Comparison of ENCODE assay signal across 26 cellular contexts in the genomic region with DNA sequence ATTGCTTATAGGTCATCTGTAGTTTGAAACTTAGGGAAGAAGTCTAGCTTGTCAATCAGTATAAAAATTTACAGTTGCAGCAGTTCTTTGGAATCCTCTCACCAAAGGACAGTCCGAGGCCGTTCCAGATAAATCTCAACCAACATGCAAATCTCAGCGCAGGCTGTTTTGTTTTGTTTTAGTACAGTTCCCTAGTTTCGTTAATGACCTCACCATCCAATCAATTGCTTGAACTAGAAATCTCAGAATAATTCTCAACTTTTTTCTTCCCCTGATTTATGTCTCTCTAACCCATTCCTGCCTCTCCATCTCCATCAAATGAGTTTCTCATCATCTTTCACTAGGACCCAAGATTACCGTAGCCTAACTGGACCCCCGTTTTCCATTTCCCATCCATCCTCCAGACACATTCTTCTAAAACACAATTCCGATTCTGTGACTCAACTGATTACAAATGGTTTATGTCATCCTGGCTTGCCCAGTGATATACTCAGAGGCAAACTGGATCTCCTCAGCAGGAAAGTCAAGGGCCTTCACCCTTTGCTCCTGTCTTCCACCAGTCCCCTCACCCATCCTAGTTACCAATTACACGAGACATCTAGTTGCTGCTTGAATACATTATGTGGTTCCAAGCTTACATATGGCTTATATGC. TPM values are rescaled to one million over a fixed set of nuclear protein-coding genes. Genes with fewer than 3 reads are reported as not detected.
DNase-seq lines count a peak whose midpoint lies in the region; ATAC-seq and TF ChIP-seq lines count a peak whose summit lies in the region.
"Had no signal": no experiment of that assay in that cellular context is flagged by ENCODE, and none has a peak within 500 bp of the region (broad histone marks: within the 10 kb centered on the region; RNA-seq: fewer than 3 reads in every experiment).

No MANE protein-coding gene starts in this region.

- H3K18ac ChIP-seq in trophoblast cell (ENCODE audit: low read length): no peak overlapping the region

- H3K4me1 ChIP-seq in smooth muscle cell (ENCODE audit: low read depth) (no peaks in the 10 kb centered on the region), trophoblast cell (ENCODE audit: control insufficient read depth in 1 of 2, insufficient read depth in 2 of 2, low read length in 2 of 2) (no peaks in the 10 kb centered on the region)
- H3K4me1 ChIP-seq: SJCRH30, tibial nerve had no signal

- H2BK12ac ChIP-seq in trophoblast cell (ENCODE audit: low read length): no peak overlapping the region

- H3K23ac ChIP-seq in trophoblast cell (ENCODE audit: low read length): no peak overlapping the region

- H2BK120ac ChIP-seq in trophoblast cell (ENCODE audit: insufficient read depth, low read length, poor library complexity): no peak overlapping the region

- no peak overlapping the region for H4K8ac ChIP-seq in trophoblast cell (ENCODE audit: low read depth, low read length)

- no peak overlapping the region for H3K14ac ChIP-seq in trophoblast cell (ENCODE audit: low read length)

- peak overlapping the region; percentile 15 for H3K27ac ChIP-seq in smooth muscle cell (ENCODE audit: low read depth)
- no peak overlapping the region for H3K27ac ChIP-seq in trophoblast cell (ENCODE audit: low read depth, low read length)
- H3K27ac ChIP-seq: SJCRH30, tibial nerve had no signal

- no peak for TF ChIP-seq CTCF in smooth muscle cell (IDR thresholded peaks at IDR 0.05; ENCODE audit: borderline replicate concordance, insufficient read depth, poor library complexity, severe bottlenecking)

- H3K79me2 ChIP-seq in smooth muscle cell (ENCODE audit: low read depth) (no peaks in the 10 kb centered on the region), trophoblast cell (ENCODE audit: control insufficient read depth, insufficient read depth, low read length, poor library complexity) (no peaks in the 10 kb centered on the region)

- no peak overlapping the region for H3K4me3 ChIP-seq in smooth muscle cell
- no peak overlapping the region for H3K4me3 ChIP-seq in trophoblast cell (ENCODE audit: low read depth, low read length)
- H3K4me3 ChIP-seq: cardiac muscle cell, SJCRH30, skin epidermis, tibial nerve had no signal

- H3K9me3 ChIP-seq in smooth muscle cell (replicated peaks; ENCODE audit: low read depth) (peaks cover 9% of the 10 kb centered on the region), trophoblast cell (ENCODE audit: insufficient read depth, low read depth, low read length) (peaks cover 7% of the 10 kb centered on the region)
- H3K9me3 ChIP-seq: SJCRH30 had no signal

- H4K20me1 ChIP-seq in smooth muscle cell (ENCODE audit: low read depth): no peaks in the 10 kb centered on the region

- WGBS in smooth muscle cell (ENCODE audit: low lambda C conversion rate): 58% methylated on average over 8 of the region's 8 CpGs
- 100% methylated on average over 1 of the region's 8 CpGs for WGBS in trophoblast cell (ENCODE audit: extremely low coverage, insufficient coverage, insufficient read length)

- H3K4me2 ChIP-seq in smooth muscle cell: no peak overlapping the region
- H3K4me2 ChIP-seq in trophoblast cell (ENCODE audit: low read length): no peak overlapping the region

- no peak overlapping the region for H4K12ac ChIP-seq in trophoblast cell (ENCODE audit: low read depth, low read length)

- H3K4ac ChIP-seq in trophoblast cell (ENCODE audit: low read depth, low read length): no peak overlapping the region

- H3K36me3 ChIP-seq in smooth muscle cell (ENCODE audit: low read depth): no peaks in the 10 kb centered on the region
- no peaks in the 10 kb centered on the region for H3K36me3 ChIP-seq in trophoblast cell (ENCODE audit: control insufficient read depth in 1 of 2, insufficient read depth in 2 of 2, low read length in 2 of 2)
- H3K36me3 ChIP-seq: BE2C, cardiac muscle cell, SJCRH30, tibial nerve had no signal

- H3K79me1 ChIP-seq in trophoblast cell (ENCODE audit: low read length): no peaks in the 10 kb centered on the region

- no peak overlapping the region for H2BK5ac ChIP-seq in trophoblast cell (ENCODE audit: low read depth, low read length, poor library complexity)

- H2AFZ ChIP-seq in smooth muscle cell (ENCODE audit: low read depth) (no peak overlapping the region), trophoblast cell (ENCODE audit: insufficient read depth, low read length, poor library complexity) (no peak overlapping the region)

- DNase-seq in HCEC 1CT: peak; percentile 63
- DNase-seq in astrocyte of the hippocampus (ENCODE audit: low read depth, low spot score): peak; percentile 45
- DNase-seq in Right ventricle myocardium superior: no peak
- no peak for DNase-seq in smooth muscle cell (lab: John Stamatoyannopoulos, UW; ENCODE audit: unreplicated experiment)
- no peak for DNase-seq in trophoblast cell
- no peak for DNase-seq in RPMI8226
- DNase-seq in SHP77 treated with DMSO at 0.1 percent for 48 hours (lab: John Stamatoyannopoulos, UW): no peak
- DNase-seq: activated CD4-positive, alpha-beta T cell treated with anti-CD3 and anti-CD28 coated beads, Interleukin-2, amount 50 U/mL, for 4 hours; activated CD8-positive, alpha-beta memory T cell treated with anti-CD3 and anti-CD28 coated beads, Interleukin-2, amount 50 U/mL, for 48 hours; activated effector memory CD4-positive, alpha-beta T cell treated with anti-CD3 and anti-CD28 coated beads, Interleukin-2, amount 50 U/mL, for 16 hours; BE2C; DND-41; NCI-H1417 treated with DMSO at 0.1 percent for 48 hours; NCI-H524 treated with DMSO at 0.1 percent for 48 hours; SJCRH30; stimulated activated CD4-positive, alpha-beta T cell treated with anti-CD3 and anti-CD28 coated beads, Interleukin-2, amount 100 ng/mL, for 48 hours; stimulated activated naive CD4-positive, alpha-beta T cell treated with Interleukin-2 at 50 U/mL for 16 hours had no signal

- no peak overlapping the region for H4K91ac ChIP-seq in trophoblast cell (ENCODE audit: low read depth, low read length)

- no peaks in the 10 kb centered on the region for H3F3A ChIP-seq in smooth muscle cell (ENCODE audit: low read depth)

- ATAC-seq in Right ventricle myocardium superior (ENCODE audit: poor library complexity): peak; percentile 44

- intact Hi-C loops in Right ventricle myocardium superior (cut with DNase I): no loop called here

- no peak overlapping the region for H2AK5ac ChIP-seq in trophoblast cell (ENCODE audit: low read length)

- H3K9ac ChIP-seq in smooth muscle cell (ENCODE audit: low read depth) (no peak overlapping the region), trophoblast cell (ENCODE audit: low read length) (no peak overlapping the region)

- no peaks in the 10 kb centered on the region for H3K27me3 ChIP-seq in smooth muscle cell (ENCODE audit: low read depth)
- H3K27me3 ChIP-seq in trophoblast cell (ENCODE audit: insufficient read depth, low read length): no peaks in the 10 kb centered on the region
- H3K27me3 ChIP-seq: BE2C, cardiac muscle cell, SJCRH30, tibial nerve had no signal

RNA-seq across cellular contexts. Expression of gene SMCO1, which starts 1.3 kb away (rescaled TPM):
- total RNA-seq in Right ventricle myocardium superior (89.9 TPM), smooth muscle cell (not detected in 2 replicates)
- polyA plus RNA-seq in smooth muscle cell: not detected in 2 replicates
- not detected in 2 replicates for polyA plus RNA-seq in trophoblast cell (2013)
- total RNA-seq: dermis microvascular lymphatic vessel endothelial cell, MCF 10A, mononuclear cell, posterior vena cava, SJCRH30, tibial nerve had no signal
- polyA plus RNA-seq: liver, neural cell had no signal

RNA-seq across cellular contexts. Expression of gene RNF168, which starts 10.3 kb away (rescaled TPM):
- total RNA-seq in Right ventricle myocardium superior: 21.3 TPM
- 25.6 and 25.9 TPM in 2 replicates for total RNA-seq in smooth muscle cell
- polyA plus RNA-seq in smooth muscle cell: 8.1 and 9.1 TPM in 2 replicates
- polyA plus RNA-seq in trophoblast cell (2013): 16.5 and 17.0 TPM in 2 replicates

RNA-seq across cellular contexts. Expression of gene WDR53, which starts 54.5 kb away (rescaled TPM):
- total RNA-seq in Right ventricle myocardium superior: 7.9 TPM
- total RNA-seq in smooth muscle cell: 6.3 and 7.9 TPM in 2 replicates
- 11.5 and 13.5 TPM in 2 replicates for polyA plus RNA-seq in smooth muscle cell
- 9.9 and 10.6 TPM in 2 replicates for polyA plus RNA-seq in trophoblast cell (2013)

RNA-seq across cellular contexts. Expression of gene FBXO45, which starts 54.6 kb away (rescaled TPM):
- 7.9 TPM for total RNA-seq in Right ventricle myocardium superior
- 13.1 and 14.4 TPM in 2 replicates for total RNA-seq in smooth muscle cell
- 5.8 and 7.2 TPM in 2 replicates for polyA plus RNA-seq in smooth muscle cell
- polyA plus RNA-seq in trophoblast cell (2013): 7.7 TPM in 2 replicates

Comparison
In these comparisons a context has a peak if more than half of its experiments do, and no peak if none do; other contexts are left out.
1. DNase-seq: peak in HCEC 1CT (single experiment) and astrocyte of the hippocampus (single experiment); none in Right ventricle myocardium superior (single experiment), smooth muscle cell (single experiment), trophoblast cell (0 of 2), RPMI8226 (single experiment) and SHP77 treated with DMSO at 0.1 percent for 48 hours (single experiment).
2. RNA of gene SMCO1, which starts 1.3 kb away (total RNA-seq): 89.9 TPM in Right ventricle myocardium superior (single experiment); not detected in smooth muscle cell; every median in the first group is over 10 times any median in the second.